In genomic region chr20:6081236-6081635, GRCh38 we compare ENCODE assay signal across 19 cellular contexts. TPM values are rescaled to one million over a fixed set of nuclear protein-coding genes. Genes with fewer than 3 reads are reported as not detected.
DNase-seq lines count a peak whose midpoint lies in the region; ATAC-seq and TF ChIP-seq lines count a peak whose summit lies in the region.
"Had no signal": no experiment of that assay in that cellular context is flagged by ENCODE, and none has a peak within 500 bp of the region (broad histone marks: within the 10 kb centered on the region; RNA-seq: fewer than 3 reads in every experiment).

No MANE protein-coding gene starts in this region.

- no peak for TF ChIP-seq CTCF in epithelial cell of esophagus (IDR thresholded peaks at IDR 0.05; ENCODE audit: insufficient read depth, low read depth, low read length, missing control alignments)
- TF ChIP-seq CTCF in GM20000 (IDR thresholded peaks at IDR 0.05; ENCODE audit: extremely low read depth, missing control alignments): no peak

- no peak overlapping the region for H3K4me3 Mint-ChIP-seq in stimulated activated memory B cell treated with anti-CD40 and anti-IgM and Interleukin-4, amounts not matched to agents 10 μg/mL and 1 μg/mL and 100 μg/mL, for 72 hours
- H3K4me3 Mint-ChIP-seq: brain; CD4-positive, alpha-beta T cell; natural killer cell treated with Interleukin-12 subunit alpha and Interleukin-12 subunit beta and Interleukin-15 and Interleukin-18, amount 100 ng/mL, for 72 hours had no signal

- no peaks in the 10 kb centered on the region for H3K27me3 ChIP-seq in MG63
- H3K27me3 ChIP-seq: transverse colon had no signal

- no peaks in the 10 kb centered on the region for H3K4me1 Mint-ChIP-seq in stimulated activated memory B cell treated with anti-CD40 and anti-IgM and Interleukin-4, amounts not matched to agents 10 μg/mL and 1 μg/mL and 100 μg/mL, for 72 hours

- no peak overlapping the region for H3K27ac Mint-ChIP-seq in stimulated activated memory B cell treated with anti-CD40 and anti-IgM and Interleukin-4, amounts not matched to agents 10 μg/mL and 1 μg/mL and 100 μg/mL, for 72 hours
- H3K27ac Mint-ChIP-seq: brain; CD4-positive, alpha-beta T cell; natural killer cell treated with Interleukin-12 subunit alpha and Interleukin-12 subunit beta and Interleukin-15 and Interleukin-18, amount 100 ng/mL, for 72 hours had no signal

- no peaks in the 10 kb centered on the region for H3K36me3 ChIP-seq in MG63

- H3K4me3 ChIP-seq in MG63 (no peak overlapping the region), epithelial cell of esophagus (ENCODE audit: low read length) (no peak overlapping the region)
- H3K4me3 ChIP-seq: transverse colon had no signal

- no peaks in the 10 kb centered on the region for H3K36me3 Mint-ChIP-seq in stimulated activated memory B cell treated with anti-CD40 and anti-IgM and Interleukin-4, amounts not matched to agents 10 μg/mL and 1 μg/mL and 100 μg/mL, for 72 hours
- H3K36me3 Mint-ChIP-seq: brain; natural killer cell treated with Interleukin-12 subunit alpha and Interleukin-12 subunit beta and Interleukin-15 and Interleukin-18, amount 100 ng/mL, for 72 hours had no signal

- peaks cover 28% of the 10 kb centered on the region for H3K27me3 Mint-ChIP-seq in stimulated activated memory B cell treated with anti-CD40 and anti-IgM and Interleukin-4, amounts not matched to agents 10 μg/mL and 1 μg/mL and 100 μg/mL, for 72 hours

- H3K9me3 ChIP-seq in MG63: no peaks in the 10 kb centered on the region
- H3K9me3 ChIP-seq: transverse colon had no signal

- DNase-seq in EL (peak; percentile 50), MG63 (peak; percentile 32), epithelial cell of esophagus (ENCODE audit: low read depth) (peak; percentile 44), non-pigmented ciliary epithelial cell (ENCODE audit: low read depth) (peak; percentile 6), GM20000 (ENCODE audit: low spot score) (no peak), NCI-H2171 treated with DMSO at 0.1 percent for 48 hours (lab: John Stamatoyannopoulos, UW) (no peak)
- DNase-seq: activated effector memory CD4-positive, alpha-beta T cell treated with Interleukin-2 at 50 U/mL for 16 hours; CD4-positive, alpha-beta T cell; effector CD4-positive, alpha-beta T cell; NCI-H1092 treated with DMSO at 0.1 percent for 48 hours; NCI-H2171; retina; stimulated activated CD8-positive, alpha-beta memory T cell treated with anti-CD3 and anti-CD28 coated beads, Interleukin-4, amount 100 ng/mL, for 48 hours; transverse colon had no signal

- no peaks in the 10 kb centered on the region for H3K9me3 Mint-ChIP-seq in stimulated activated memory B cell treated with anti-CD40 and anti-IgM and Interleukin-4, amounts not matched to agents 10 μg/mL and 1 μg/mL and 100 μg/mL, for 72 hours
- H3K9me3 Mint-ChIP-seq: brain; CD4-positive, alpha-beta T cell; natural killer cell treated with Interleukin-12 subunit alpha and Interleukin-12 subunit beta and Interleukin-15 and Interleukin-18, amount 100 ng/mL, for 72 hours had no signal

- no peak for ATAC-seq in HG03378 (IDR thresholded peaks at IDR 0.05; ENCODE audit: unreplicated experiment)
- ATAC-seq in stimulated activated memory B cell treated with anti-CD40 and anti-IgM and Interleukin-4, amounts not matched to agents 10 μg/mL and 1 μg/mL and 100 μg/mL, for 72 hours: no peak
- ATAC-seq: natural killer cell treated with Interleukin-12 subunit alpha and Interleukin-12 subunit beta and Interleukin-15 and Interleukin-18, amount 100 ng/mL, for 72 hours had no signal

RNA-seq across cellular contexts. Expression of gene LRRN4, which starts 27.4 kb away (rescaled TPM):
- total RNA-seq in MG63 (2014; rRNA removed; shearing (Covaris generic); ENCODE audit: low replicate concordance): not detected in 2 replicates
- total RNA-seq: activated CD8-positive, alpha-beta memory T cell treated with anti-CD3 and anti-CD28 coated beads for 36 hours; natural killer cell treated with Interleukin-12 subunit alpha and Interleukin-12 subunit beta and Interleukin-15 and Interleukin-18, amount 100 ng/mL, for 72 hours had no signal

RNA-seq across cellular contexts. Expression of gene FERMT1, which starts 41.6 kb away (rescaled TPM):
- total RNA-seq in MG63 (2014; rRNA removed; shearing (Covaris generic); ENCODE audit: low replicate concordance): 1.5 TPM in 2 replicates
- total RNA-seq: CD4-positive, alpha-beta T cell; natural killer cell treated with Interleukin-12 subunit alpha and Interleukin-12 subunit beta and Interleukin-15 and Interleukin-18, amount 100 ng/mL, for 72 hours had no signal

Comparison
In these comparisons a context has a peak if more than half of its experiments do, and no peak if none do; other contexts are left out.
1. DNase-seq: peak in EL (single experiment), MG63 (single experiment), epithelial cell of esophagus (single experiment) and non-pigmented ciliary epithelial cell (single experiment); none in GM20000 (single experiment) and NCI-H2171 treated with DMSO at 0.1 percent for 48 hours (single experiment).